Comparison of ENCODE assay signal across 20 cellular contexts in genomic region chr3:34387831-34388564, GRCh38.
A peak's percentile ranks its signal among the peaks of the same experiment; 100 is the strongest.
DNase-seq lines count a peak whose midpoint lies in the region; ATAC-seq and TF ChIP-seq lines count a peak whose summit lies in the region.
"Had no signal": no experiment of that assay in that cellular context is flagged by ENCODE, and none has a peak within 500 bp of the region (broad histone marks: within the 10 kb centered on the region; RNA-seq: fewer than 3 reads in every experiment).

No MANE protein-coding gene starts in this region.

- no peak for ATAC-seq in HG03460 (IDR thresholded peaks at IDR 0.05; ENCODE audit: unreplicated experiment)
- ATAC-seq: K562 had no signal

- TF ChIP-seq CTCF in LNCaP clone FGC (IDR thresholded peaks at IDR 0.05; ENCODE audit: control insufficient read depth, extremely low read depth, insufficient read depth) (peak; percentile 61), endodermal cell (conservative IDR thresholded peaks at IDR 0.05) (peak; percentile 77), spleen (IDR thresholded peaks at IDR 0.05 in 8 of 11, conservative IDR thresholded peaks at IDR 0.05 in 3 of 11) (no peak)

- no peak overlapping the region for H3K9ac ChIP-seq in endodermal cell (ENCODE audit: extremely low read depth, low read length, poor library complexity, severe bottlenecking)

- peaks cover 4% of the 10 kb centered on the region for H3K9me3 ChIP-seq in endodermal cell (ENCODE audit: control insufficient read depth, low read length)
- H3K9me3 ChIP-seq in spleen = peaks cover 0 to 10% (median 0%) of the 10 kb centered on the region in 8 donors
- H3K9me3 ChIP-seq: ovary had no signal

- no peaks in the 10 kb centered on the region for H3K27me3 Mint-ChIP-seq in endodermal cell (ENCODE audit: insufficient read depth)
- H3K27me3 Mint-ChIP-seq: dendritic cell treated with granulocyte-macrophage colony-stimulating factor and Interleukin-4, amounts not matched to agents 40 ng/mL and 50 ng/mL, for 4 days; memory B cell had no signal

- H3K27me3 ChIP-seq in endodermal cell (ENCODE audit: control insufficient read depth, insufficient read depth, low read length, poor library complexity, severe bottlenecking) (no peaks in the 10 kb centered on the region), spleen (replicated peaks in 1 of 7) (no peaks in the 10 kb centered on the region)
- H3K27me3 ChIP-seq: ovary, suprapubic skin had no signal

- 88 to 100% methylated on average over 2 to 7 of the region's 7 CpGs for WGBS in endodermal cell (ENCODE audit: insufficient coverage in 1 of 2, insufficient read length in 1 of 2), 2 experiments
- 69 to 90% (median 73%) methylated on average over 7 of the region's 7 CpGs for WGBS in spleen, 5 donors

- no peak for TF ChIP-seq POLR2A in spleen (IDR thresholded peaks at IDR 0.05)

- no peak overlapping the region for H3K4me3 Mint-ChIP-seq in endodermal cell
- H3K4me3 Mint-ChIP-seq: activated T-helper 1 cell treated with anti-CD3 and anti-CD28 coated beads, Interleukin-12 subunit alpha, Interleukin-12 subunit beta, Interleukin-2, Interleukin-4 antibody, amounts not matched to agents 30 ng/mL and 10 ng/mL and 1 ng/mL, durations not matched to agents 14 hours and 24 hours and 36 hours; dendritic cell treated with granulocyte-macrophage colony-stimulating factor and Interleukin-4, amounts not matched to agents 40 ng/mL and 50 ng/mL, for 4 days; memory B cell had no signal

- H3K36me3 ChIP-seq in endodermal cell (ENCODE audit: control insufficient read depth, insufficient read depth, low read length) = no peaks in the 10 kb centered on the region
- no peaks in the 10 kb centered on the region for H3K36me3 ChIP-seq in spleen
- H3K36me3 ChIP-seq: ovary, suprapubic skin had no signal

- no peak overlapping the region for H3K27ac Mint-ChIP-seq in endodermal cell
- H3K27ac Mint-ChIP-seq: activated T-helper 1 cell treated with anti-CD3 and anti-CD28 coated beads, Interleukin-12 subunit alpha, Interleukin-12 subunit beta, Interleukin-2, Interleukin-4 antibody, amounts not matched to agents 30 ng/mL and 10 ng/mL and 1 ng/mL, durations not matched to agents 14 hours and 24 hours and 36 hours; dendritic cell treated with granulocyte-macrophage colony-stimulating factor and Interleukin-4, amounts not matched to agents 40 ng/mL and 50 ng/mL, for 4 days; memory B cell had no signal

- intact Hi-C loops in spleen (cut with DNase I; ENCODE audit: low total_unique reads) = no loop called here

- peaks cover 4% of the 10 kb centered on the region for H3K9me3 Mint-ChIP-seq in endodermal cell
- H3K9me3 Mint-ChIP-seq: activated T-helper 1 cell treated with anti-CD3 and anti-CD28 coated beads, Interleukin-12 subunit alpha, Interleukin-12 subunit beta, Interleukin-2, Interleukin-4 antibody, amounts not matched to agents 30 ng/mL and 10 ng/mL and 1 ng/mL, durations not matched to agents 14 hours and 24 hours and 36 hours had no signal

- H3K27ac ChIP-seq in endodermal cell (ENCODE audit: low read depth, low read length) (no peak overlapping the region), spleen (no peak overlapping the region)
- H3K27ac ChIP-seq: ovary, suprapubic skin had no signal

- H3K4me1 Mint-ChIP-seq in endodermal cell = peaks cover 24% of the 10 kb centered on the region
- H3K4me1 Mint-ChIP-seq: memory B cell had no signal

- H3K36me3 Mint-ChIP-seq in endodermal cell (ENCODE audit: low read depth) = no peaks in the 10 kb centered on the region
- H3K36me3 Mint-ChIP-seq: memory B cell had no signal

- H3K4me3 ChIP-seq in LNCaP clone FGC (ENCODE audit: low read depth, low read length) (no peak overlapping the region), endodermal cell (ENCODE audit: low read length) (no peak overlapping the region), spleen (no peak overlapping the region)
- H3K4me3 ChIP-seq: K562, ovary, suprapubic skin had no signal

- H3K4me1 ChIP-seq in endodermal cell (ENCODE audit: control insufficient read depth, insufficient read depth, low read length) = peaks cover 10% of the 10 kb centered on the region
- no peaks in the 10 kb centered on the region for H3K4me1 ChIP-seq in spleen
- H3K4me1 ChIP-seq: suprapubic skin had no signal

- DNase-seq in Ammon's horn (ENCODE audit: low spot score) (peak; percentile 58), LNCaP clone FGC (ENCODE audit: low read depth) (peak; percentile 17), endodermal cell (peak; percentile 73), myocyte (ENCODE audit: low read depth) (peak; percentile 6), spleen (no peak)
- no peak for DNase-seq in stimulated activated naive CD4-positive, alpha-beta T cell (lab: John Stamatoyannopoulos, UW)
- DNase-seq in activated T-cell treated with anti-CD3 and anti-CD28 coated beads, Interleukin-2, amount 50 U/mL, for 48 hours = no peak
- DNase-seq: activated CD4-positive, alpha-beta T cell treated with anti-CD3 and anti-CD28 coated beads, Interleukin-2, amount 50 U/mL, for 4 hours; amniotic stem cell; DMS153; NCI-H146; NCI-H526 treated with DMSO at 0.1 percent for 48 hours; ovary; T-helper 9 cell had no signal

Comparison
In these comparisons a context has a peak if more than half of its experiments do, and no peak if none do; other contexts are left out.
1. DNase-seq: peak in Ammon's horn (single experiment), LNCaP clone FGC (single experiment), endodermal cell (single experiment) and myocyte (single experiment); none in stimulated activated naive CD4-positive, alpha-beta T cell (0 of 6), activated T-cell treated with anti-CD3 and anti-CD28 coated beads, Interleukin-2, amount 50 U/mL, for 48 hours (0 of 2) and spleen (single experiment).
2. CTCF ChIP-seq: peak in LNCaP clone FGC (single experiment) and endodermal cell (single experiment); none in spleen (0 of 11).